In the genomic region with DNA sequence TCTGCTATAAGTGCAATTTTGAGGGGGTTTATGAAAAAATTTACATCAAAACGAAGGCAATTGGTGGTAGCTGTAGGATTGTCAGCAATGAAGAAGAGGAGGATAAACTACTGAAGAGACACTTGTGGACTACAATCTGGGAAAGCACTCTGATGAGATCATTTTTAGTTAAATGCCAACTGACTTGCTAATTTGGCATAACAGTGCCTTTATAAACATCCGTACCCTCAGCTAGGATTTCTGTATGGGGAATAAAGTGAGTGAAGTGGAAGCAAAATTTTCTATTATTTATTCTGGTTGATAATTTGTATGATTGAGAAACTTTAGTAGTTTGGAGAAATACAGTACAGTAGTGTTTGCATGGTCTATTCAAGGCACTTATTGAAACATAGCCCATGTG, we compare ENCODE assay signal across 30 cellular contexts. TPM values are rescaled to one million over a fixed set of nuclear protein-coding genes. Genes with fewer than 3 reads are reported as not detected.
"Had no signal": no experiment of that assay in that cellular context is flagged by ENCODE, and none has a peak within 500 bp of the region (broad histone marks: within the 10 kb centered on the region; RNA-seq: fewer than 3 reads in every experiment).

No MANE protein-coding gene starts in this region.

- H3K36me3 Mint-ChIP-seq: activated CD4-positive, alpha-beta memory T cell treated with anti-CD3 and anti-CD28 coated beads for 36 hours; activated naive CD8-positive, alpha-beta T cell treated with anti-CD3 and anti-CD28 coated beads, Interleukin-2, amount 10 ng/mL, durations not matched to agents 7 days and 5 days had no signal

- H3K36me3 ChIP-seq: esophagus squamous epithelium, left lung, sigmoid colon, upper lobe of left lung had no signal

- H3K27me3 Mint-ChIP-seq: activated B cell treated with CpG ODN at 0.5 μM for 24 hours; activated CD4-positive, alpha-beta memory T cell treated with anti-CD3 and anti-CD28 coated beads for 36 hours; activated CD4-positive, alpha-beta T cell treated with anti-CD3 and anti-CD28 coated beads for 36 hours; activated naive CD8-positive, alpha-beta T cell treated with anti-CD3 and anti-CD28 coated beads, Interleukin-2, amount 10 ng/mL, durations not matched to agents 7 days and 5 days; naive thymus-derived CD4-positive, alpha-beta T cell; stimulated activated naive B cell treated with anti-CD40 and anti-IgM and Interleukin-4, amounts not matched to agents 10 μg/mL and 1 μg/mL and 100 μg/mL, for 72 hours had no signal

- H3K9me3 ChIP-seq: esophagus squamous epithelium, left lung, sigmoid colon, upper lobe of left lung had no signal

- H3K27ac ChIP-seq: coronary artery, hepatocyte, left lung, sigmoid colon, upper lobe of left lung had no signal

- H3K4me3 Mint-ChIP-seq: activated B cell treated with CpG ODN at 0.5 μM for 24 hours; activated CD4-positive, alpha-beta memory T cell treated with anti-CD3 and anti-CD28 coated beads for 36 hours; activated CD4-positive, alpha-beta T cell treated with anti-CD3 and anti-CD28 coated beads for 36 hours; activated naive CD4-positive, alpha-beta T cell treated with anti-CD3 and anti-CD28 coated beads for 36 hours; activated naive CD8-positive, alpha-beta T cell treated with anti-CD3 and anti-CD28 coated beads, Interleukin-2, amount 10 ng/mL, durations not matched to agents 7 days and 5 days; naive thymus-derived CD4-positive, alpha-beta T cell; neural crest cell; stimulated activated naive B cell treated with anti-CD40 and anti-IgM and Interleukin-4, amounts not matched to agents 10 μg/mL and 1 μg/mL and 100 μg/mL, for 72 hours; T-helper 1 cell treated with Interleukin-12 subunit alpha and Interleukin-12 subunit beta and Interleukin-4 antibody, amounts not matched to agents 30 μg/mL and 1 μg/mL, for 36 hours had no signal

- H3K27me3 ChIP-seq: esophagus squamous epithelium, hepatocyte, left lung, sigmoid colon, upper lobe of left lung had no signal

- DNase-seq: activated B cell treated with CpG ODN at 0.5 μM for 24 hours; activated CD4-positive, alpha-beta memory T cell treated with anti-CD3 and anti-CD28 coated beads for 36 hours; activated CD4-positive, alpha-beta T cell treated with anti-CD3 and anti-CD28 coated beads for 36 hours; activated effector memory CD4-positive, alpha-beta T cell treated with Interleukin-2 at 50 U/mL for 16 hours; activated naive CD4-positive, alpha-beta T cell treated with anti-CD3 and anti-CD28 coated beads for 36 hours; activated naive CD8-positive, alpha-beta T cell treated with anti-CD3 and anti-CD28 coated beads, Interleukin-2, amount 10 ng/mL, durations not matched to agents 7 days and 5 days; activated T-cell treated with anti-CD3 and anti-CD28 coated beads, Interleukin-2, amount 50 U/mL, for 48 hours; amniotic stem cell; esophagus squamous epithelium; glutamatergic neuron; kidney glomerular epithelial cell; left lung; naive thymus-derived CD4-positive, alpha-beta T cell; occipital lobe; retina; sigmoid colon; stimulated activated CD4-positive, alpha-beta T cell treated with anti-CD3 and anti-CD28 coated beads, Interleukin-2, amount 100 ng/mL, for 48 hours; stimulated activated CD8-positive, alpha-beta memory T cell treated with anti-CD3 and anti-CD28 coated beads, Interleukin-4, amount 100 ng/mL, for 48 hours; stimulated activated naive B cell treated with anti-CD40 and anti-IgM and Interleukin-4, amounts not matched to agents 10 μg/mL and 1 μg/mL and 100 μg/mL, for 72 hours; T1000; upper lobe of left lung had no signal

- H3K4me3 ChIP-seq: coronary artery, esophagus squamous epithelium, hepatocyte, left lung, lung, sigmoid colon, upper lobe of left lung had no signal

- H3K27ac Mint-ChIP-seq: activated B cell treated with CpG ODN at 0.5 μM for 24 hours; activated CD4-positive, alpha-beta memory T cell treated with anti-CD3 and anti-CD28 coated beads for 36 hours; activated CD4-positive, alpha-beta T cell treated with anti-CD3 and anti-CD28 coated beads for 36 hours; activated naive CD4-positive, alpha-beta T cell treated with anti-CD3 and anti-CD28 coated beads for 36 hours; activated naive CD8-positive, alpha-beta T cell treated with anti-CD3 and anti-CD28 coated beads, Interleukin-2, amount 10 ng/mL, durations not matched to agents 7 days and 5 days; naive thymus-derived CD4-positive, alpha-beta T cell; stimulated activated naive B cell treated with anti-CD40 and anti-IgM and Interleukin-4, amounts not matched to agents 10 μg/mL and 1 μg/mL and 100 μg/mL, for 72 hours; T-helper 1 cell treated with Interleukin-12 subunit alpha and Interleukin-12 subunit beta and Interleukin-4 antibody, amounts not matched to agents 30 μg/mL and 1 μg/mL, for 36 hours had no signal

- H3K9me3 Mint-ChIP-seq: activated B cell treated with CpG ODN at 0.5 μM for 24 hours; activated CD4-positive, alpha-beta memory T cell treated with anti-CD3 and anti-CD28 coated beads for 36 hours; activated naive CD4-positive, alpha-beta T cell treated with anti-CD3 and anti-CD28 coated beads for 36 hours; activated naive CD8-positive, alpha-beta T cell treated with anti-CD3 and anti-CD28 coated beads, Interleukin-2, amount 10 ng/mL, durations not matched to agents 7 days and 5 days; naive thymus-derived CD4-positive, alpha-beta T cell; stimulated activated naive B cell treated with anti-CD40 and anti-IgM and Interleukin-4, amounts not matched to agents 10 μg/mL and 1 μg/mL and 100 μg/mL, for 72 hours; T-helper 1 cell treated with Interleukin-12 subunit alpha and Interleukin-12 subunit beta and Interleukin-4 antibody, amounts not matched to agents 30 μg/mL and 1 μg/mL, for 36 hours had no signal

- H3K4me1 ChIP-seq: left lung, sigmoid colon, upper lobe of left lung had no signal

RNA-seq across cellular contexts. Expression of a gene that starts 11.2 kb away (rescaled TPM):
- total RNA-seq: activated B cell treated with CpG ODN at 0.5 μM for 24 hours; activated CD4-positive, alpha-beta memory T cell treated with anti-CD3 and anti-CD28 coated beads for 36 hours; activated CD4-positive, alpha-beta T cell treated with anti-CD3 and anti-CD28 coated beads for 36 hours; activated naive CD4-positive, alpha-beta T cell treated with anti-CD3 and anti-CD28 coated beads for 36 hours; activated naive CD8-positive, alpha-beta T cell treated with anti-CD3 and anti-CD28 coated beads, Interleukin-2, amount 10 ng/mL, durations not matched to agents 7 days and 5 days; frontal cortex; hepatocyte; left lung; lung; mesenteric fat pad; naive thymus-derived CD4-positive, alpha-beta T cell; neural crest cell; occipital lobe; posterior vena cava; sigmoid colon; upper lobe of left lung had no signal
- polyA plus RNA-seq: hepatocyte; lung; naive thymus-derived CD4-positive, alpha-beta T cell; sigmoid colon; thymus had no signal
